ENCODE assay signal across 1 cellular context in the genomic region with DNA sequence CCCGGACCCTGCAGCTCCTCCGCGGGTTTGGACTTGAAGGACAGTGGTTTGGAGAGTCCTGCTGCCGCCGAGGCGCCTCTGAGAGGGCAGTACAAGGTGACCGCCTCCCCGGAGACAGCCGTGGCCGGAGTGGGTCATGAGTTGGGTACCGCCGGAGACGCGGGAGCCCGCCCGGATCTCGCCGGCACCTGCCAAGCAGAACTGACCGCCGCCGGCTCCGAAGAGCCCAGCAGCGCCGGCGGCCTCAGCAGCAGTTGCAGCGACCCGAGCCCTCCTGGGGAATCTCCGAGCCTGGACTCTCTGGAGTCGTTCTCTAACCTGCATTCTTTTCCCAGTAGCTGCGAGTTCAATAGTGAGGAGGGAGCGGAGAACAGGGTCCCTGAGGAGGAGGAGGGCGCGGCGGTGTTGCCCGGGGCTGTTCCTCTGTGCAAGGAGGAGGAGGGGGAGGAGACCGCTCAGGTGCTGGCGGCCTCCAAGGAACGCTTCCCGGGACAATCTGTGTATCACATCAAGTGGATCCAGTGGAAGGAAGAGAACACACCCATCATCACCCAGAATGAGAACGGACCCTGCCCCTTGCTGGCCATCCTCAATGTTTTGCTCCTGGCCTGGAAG.
A peak's percentile ranks its signal among the peaks of the same experiment; 100 is the strongest.
TF ChIP-seq lines count a peak whose summit lies in the region.

No MANE protein-coding gene starts in this region.

TF ChIP-seq in HEK293, 187 proteins besides CTCF, POLR2A, EP300 and RAD21 (continued from another document and continues in another):
- TF ChIP-seq ZNF114 (tag by site-specific recombination; IDR thresholded peaks at IDR 0.05) (no peak), ZBTB8A (tag by site-specific recombination; IDR thresholded peaks at IDR 0.05) (no peak), ZNF501 (tag by site-specific recombination; IDR thresholded peaks at IDR 0.05) (0 out of 2 replicates have a peak, but pooled peaks have one; percentile 6), KLF9 (tag by site-specific recombination; IDR thresholded peaks at IDR 0.05; ENCODE audit: low read depth) (no peak), KLF7 (tag by site-specific recombination; IDR thresholded peaks at IDR 0.05; ENCODE audit: borderline replicate concordance) (no peak), ZNF157 (tag by site-specific recombination; IDR thresholded peaks at IDR 0.05) (no peak), ZNF791 (tag by site-specific recombination; IDR thresholded peaks at IDR 0.05) (no peak), ZNF391 (tag by site-specific recombination; IDR thresholded peaks at IDR 0.05; ENCODE audit: borderline replicate concordance, low read depth) (no peak), ZNF175 (tag by site-specific recombination; IDR thresholded peaks at IDR 0.05) (no peak), FEZF1 (tag by site-specific recombination; IDR thresholded peaks at IDR 0.05) (no peak), ZNF488 (tag by site-specific recombination; IDR thresholded peaks at IDR 0.05) (no peak), SETDB1 (IDR thresholded peaks at IDR 0.05; ENCODE audit: insufficient read length, low read length) (no peak), ZNF10 (tag by site-specific recombination; IDR thresholded peaks at IDR 0.05) (0 out of 2 replicates have a peak, but pooled peaks have one; percentile 14), ZNF37A (tag by site-specific recombination; IDR thresholded peaks at IDR 0.05) (no peak), ZNF623 (tag by site-specific recombination; IDR thresholded peaks at IDR 0.05) (no peak), ZNF394 (tag by site-specific recombination; IDR thresholded peaks at IDR 0.05; ENCODE audit: borderline replicate concordance) (no peak), MZF1 (tag by site-specific recombination; IDR thresholded peaks at IDR 0.05; ENCODE audit: borderline replicate concordance) (no peak), OVOL3 (tag by site-specific recombination; IDR thresholded peaks at IDR 0.05) (no peak), SP3 (tag by site-specific recombination; IDR thresholded peaks at IDR 0.05) (peak; percentile 3; the same call in 1 of the 2 replicates), ZNF513 (tag by site-specific recombination; IDR thresholded peaks at IDR 0.05) (peak; percentile 45), KLF16 (tag by site-specific recombination; IDR thresholded peaks at IDR 0.05) (no peak), ZNF48 (tag by site-specific recombination; IDR thresholded peaks at IDR 0.05) (no peak), ZNF560 (tag by site-specific recombination; IDR thresholded peaks at IDR 0.05; ENCODE audit: borderline replicate concordance) (no peak), INSM2 (tag by site-specific recombination; IDR thresholded peaks at IDR 0.05) (no peak), ZNF26 (tag by site-specific recombination; IDR thresholded peaks at IDR 0.05) (no peak), IKZF3 (tag by site-specific recombination; IDR thresholded peaks at IDR 0.05) (peak; percentile 21; the same call in 1 of the 2 replicates), ZIC2 (tag by site-specific recombination; IDR thresholded peaks at IDR 0.05) (no peak), ZBTB7A (tag by site-specific recombination; IDR thresholded peaks at IDR 0.05; ENCODE audit: low read depth) (no peak), ZNF133 (tag by site-specific recombination; IDR thresholded peaks at IDR 0.05) (no peak), ZNF660 (tag by site-specific recombination; IDR thresholded peaks at IDR 0.05) (no peak), ZSCAN23 (tag by site-specific recombination; IDR thresholded peaks at IDR 0.05) (no peak), ZNF366 (tag by site-specific recombination; conservative IDR thresholded peaks at IDR 0.05) (no peak), SP2 (tag by site-specific recombination; IDR thresholded peaks at IDR 0.05) (peak; percentile 22), ZBTB11 (tag by site-specific recombination; conservative IDR thresholded peaks at IDR 0.05; ENCODE audit: low read depth) (no peak), ZNF596 (tag by site-specific recombination; IDR thresholded peaks at IDR 0.05) (no peak), ZNF311 (tag by site-specific recombination; IDR thresholded peaks at IDR 0.05; ENCODE audit: borderline replicate concordance) (no peak), ZNF548 (tag by site-specific recombination; IDR thresholded peaks at IDR 0.05) (no peak), ZBTB20 (tag by site-specific recombination; IDR thresholded peaks at IDR 0.05) (peak; percentile 55; the same call in 1 of the 2 replicates), ZNF239 (tag by site-specific recombination; IDR thresholded peaks at IDR 0.05) (no peak)
- TF ChIP-seq, protein P1, sequence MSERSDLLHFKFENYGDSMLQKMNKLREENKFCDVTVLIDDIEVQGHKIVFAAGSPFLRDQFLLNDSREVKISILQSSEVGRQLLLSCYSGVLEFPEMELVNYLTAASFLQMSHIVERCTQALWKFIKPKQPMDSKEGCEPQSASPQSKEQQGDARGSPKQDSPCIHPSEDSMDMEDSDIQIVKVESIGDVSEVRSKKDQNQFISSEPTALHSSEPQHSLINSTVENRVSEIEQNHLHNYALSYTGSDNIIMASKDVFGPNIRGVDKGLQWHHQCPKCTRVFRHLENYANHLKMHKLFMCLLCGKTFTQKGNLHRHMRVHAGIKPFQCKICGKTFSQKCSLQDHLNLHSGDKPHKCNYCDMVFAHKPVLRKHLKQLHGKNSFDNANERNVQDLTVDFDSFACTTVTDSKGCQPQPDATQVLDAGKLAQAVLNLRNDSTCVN (tag by site-specific recombination; optimal IDR thresholded peaks at IDR 0.05), result no peak
- TF ChIP-seq, protein P2, sequence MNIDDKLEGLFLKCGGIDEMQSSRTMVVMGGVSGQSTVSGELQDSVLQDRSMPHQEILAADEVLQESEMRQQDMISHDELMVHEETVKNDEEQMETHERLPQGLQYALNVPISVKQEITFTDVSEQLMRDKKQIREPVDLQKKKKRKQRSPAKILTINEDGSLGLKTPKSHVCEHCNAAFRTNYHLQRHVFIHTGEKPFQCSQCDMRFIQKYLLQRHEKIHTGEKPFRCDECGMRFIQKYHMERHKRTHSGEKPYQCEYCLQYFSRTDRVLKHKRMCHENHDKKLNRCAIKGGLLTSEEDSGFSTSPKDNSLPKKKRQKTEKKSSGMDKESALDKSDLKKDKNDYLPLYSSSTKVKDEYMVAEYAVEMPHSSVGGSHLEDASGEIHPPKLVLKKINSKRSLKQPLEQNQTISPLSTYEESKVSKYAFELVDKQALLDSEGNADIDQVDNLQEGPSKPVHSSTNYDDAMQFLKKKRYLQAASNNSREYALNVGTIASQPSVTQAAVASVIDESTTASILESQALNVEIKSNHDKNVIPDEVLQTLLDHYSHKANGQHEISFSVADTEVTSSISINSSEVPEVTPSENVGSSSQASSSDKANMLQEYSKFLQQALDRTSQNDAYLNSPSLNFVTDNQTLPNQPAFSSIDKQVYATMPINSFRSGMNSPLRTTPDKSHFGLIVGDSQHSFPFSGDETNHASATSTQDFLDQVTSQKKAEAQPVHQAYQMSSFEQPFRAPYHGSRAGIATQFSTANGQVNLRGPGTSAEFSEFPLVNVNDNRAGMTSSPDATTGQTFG (tag by site-specific recombination; IDR thresholded peaks at IDR 0.05; ENCODE audit: borderline replicate concordance), result no peak
- TF ChIP-seq, protein P3, sequence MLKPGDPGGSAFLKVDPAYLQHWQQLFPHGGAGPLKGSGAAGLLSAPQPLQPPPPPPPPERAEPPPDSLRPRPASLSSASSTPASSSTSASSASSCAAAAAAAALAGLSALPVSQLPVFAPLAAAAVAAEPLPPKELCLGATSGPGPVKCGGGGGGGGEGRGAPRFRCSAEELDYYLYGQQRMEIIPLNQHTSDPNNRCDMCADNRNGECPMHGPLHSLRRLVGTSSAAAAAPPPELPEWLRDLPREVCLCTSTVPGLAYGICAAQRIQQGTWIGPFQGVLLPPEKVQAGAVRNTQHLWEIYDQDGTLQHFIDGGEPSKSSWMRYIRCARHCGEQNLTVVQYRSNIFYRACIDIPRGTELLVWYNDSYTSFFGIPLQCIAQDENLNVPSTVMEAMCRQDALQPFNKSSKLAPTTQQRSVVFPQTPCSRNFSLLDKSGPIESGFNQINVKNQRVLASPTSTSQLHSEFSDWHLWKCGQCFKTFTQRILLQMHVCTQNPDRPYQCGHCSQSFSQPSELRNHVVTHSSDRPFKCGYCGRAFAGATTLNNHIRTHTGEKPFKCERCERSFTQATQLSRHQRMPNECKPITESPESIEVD (tag by site-specific recombination; IDR thresholded peaks at IDR 0.05), result no peak
